9 cellular contexts compared by ENCODE assay signal in the genomic region with DNA sequence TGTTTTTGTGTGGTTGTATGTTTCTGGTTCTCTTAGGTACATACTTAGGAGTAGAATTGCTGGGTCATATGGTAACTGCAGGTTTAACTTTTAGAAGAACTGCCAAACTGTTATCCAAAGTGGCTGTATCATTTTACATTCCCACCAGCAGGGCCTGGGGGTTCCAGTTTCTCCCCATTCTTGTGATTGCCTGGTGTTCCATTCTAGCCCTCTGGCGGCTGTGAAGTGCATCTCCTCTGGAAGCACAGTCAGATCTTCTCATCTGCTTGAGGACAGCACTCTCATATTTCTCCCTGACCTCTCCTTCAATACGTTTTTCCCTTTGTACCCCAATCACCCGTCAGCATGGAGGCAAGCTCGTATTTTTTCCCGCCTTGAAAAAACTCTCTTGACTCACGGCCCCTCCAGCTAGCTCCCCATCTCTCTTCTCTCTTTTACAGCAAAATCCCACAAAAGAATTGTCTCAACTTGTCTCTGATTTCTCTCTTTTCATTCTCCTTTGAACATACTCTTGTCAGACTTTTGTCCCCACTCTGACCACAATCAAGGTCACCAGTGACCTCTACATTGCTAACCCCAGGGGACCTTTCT. TPM values are rescaled to one million over a fixed set of nuclear protein-coding genes. Genes with fewer than 3 reads are reported as not detected.
DNase-seq lines count a peak whose midpoint lies in the region; ATAC-seq and TF ChIP-seq lines count a peak whose summit lies in the region.
"Had no signal": no experiment of that assay in that cellular context is flagged by ENCODE, and none has a peak within 500 bp of the region (broad histone marks: within the 10 kb centered on the region; RNA-seq: fewer than 3 reads in every experiment).

No MANE protein-coding gene starts in this region.

- no peak overlapping the region for H2BK20ac ChIP-seq in IMR-90 (ENCODE audit: low read depth, low read length)

- H3K18ac ChIP-seq in IMR-90 (ENCODE audit: low read depth, low read length), result no peak overlapping the region

- TF ChIP-seq RAD21 in IMR-90 (IDR thresholded peaks at IDR 0.05; ENCODE audit: low read length), result peak; percentile 52

- no peak overlapping the region for H2BK15ac ChIP-seq in IMR-90 (ENCODE audit: low read depth, low read length)

- no peak for TF ChIP-seq POLR2A in IMR-90 (IDR thresholded peaks at IDR 0.05; ENCODE audit: low read depth, low read length)

- in situ Hi-C loops in IMR-90 (cut with MboI; ENCODE audit: low sequenced_read_pairs), result loop anchor here (5.0 kb wide), 2 partner anchors 253 to 628 kb away; no protein-coding TSS in a partner anchor

- peaks cover 3% of the 10 kb centered on the region; the same call in 1 of the 2 replicates for H4K20me1 ChIP-seq in IMR-90 (ENCODE audit: insufficient read depth, low read length)

- H3K9me3 ChIP-seq in IMR-90 (ENCODE audit: control insufficient read depth, insufficient read depth, low read length), result no peaks in the 10 kb centered on the region
- H3K9me3 ChIP-seq in effector memory CD4-positive, alpha-beta T cell (ENCODE audit: control insufficient read depth, low read length), result no peaks in the 10 kb centered on the region

- no peaks in the 10 kb centered on the region for H3K79me1 ChIP-seq in IMR-90 (ENCODE audit: low read depth in 1 of 2, low read length in 2 of 2)

- H3K27ac ChIP-seq in IMR-90 (ENCODE audit: insufficient read depth, low read length), result no peak overlapping the region
- H3K27ac ChIP-seq in effector memory CD4-positive, alpha-beta T cell (ENCODE audit: insufficient read depth, low read length, poor library complexity, severe bottlenecking), result no peak overlapping the region

- no peak overlapping the region for H3K14ac ChIP-seq in IMR-90 (replicated peaks; ENCODE audit: low read depth, low read length)

- H4K5ac ChIP-seq in IMR-90 (ENCODE audit: low read depth, low read length), result no peak overlapping the region

- dilution Hi-C loops in IMR-90 (cut with HindIII; ENCODE audit: low sequenced_read_pairs, unreplicated experiment), result no loop called here

- no peak overlapping the region for H4K91ac ChIP-seq in IMR-90 (ENCODE audit: insufficient read depth, low read depth, low read length)

- H3K23ac ChIP-seq in IMR-90 (ENCODE audit: low read depth, low read length), result no peak overlapping the region

- H3K4ac ChIP-seq in IMR-90 (ENCODE audit: low read depth, low read length), result no peak overlapping the region

- H3K4me2 ChIP-seq in IMR-90 (ENCODE audit: low read depth, low read length), result no peak overlapping the region

- H3K36me3 ChIP-seq in IMR-90 (ENCODE audit: control insufficient read depth, insufficient read depth, low read length), result no peaks in the 10 kb centered on the region
- no peaks in the 10 kb centered on the region for H3K36me3 ChIP-seq in effector memory CD4-positive, alpha-beta T cell (ENCODE audit: control insufficient read depth, insufficient read depth, low read length)

- H3K4me3 ChIP-seq in IMR-90 (ENCODE audit: insufficient read depth, low read depth, low read length), result no peak overlapping the region
- H3K4me3 ChIP-seq in effector memory CD4-positive, alpha-beta T cell (ENCODE audit: insufficient read depth, low read depth, low read length, poor library complexity, severe bottlenecking), result no peak overlapping the region

- no peak overlapping the region for H2AFZ ChIP-seq in IMR-90 (replicated peaks; ENCODE audit: low read length, poor library complexity)

- POLR2A ChIA-PET in IMR-90 (lab: Charles Lee; ENCODE audit: unreplicated experiment), result no interaction called here

- intact Hi-C loops in IMR-90 (cut with micrococcal nuclease), result loop anchor here (2.0 to 10.0 kb wide), 3 partner anchors 163 to 375 kb away; partner anchors contain the start of genes C2CD2L, DPAGT1 and NECTIN1

- TF ChIP-seq CTCF in IMR-90 (conservative IDR thresholded peaks at IDR 0.05; ENCODE audit: low read depth, low read length), result peak; percentile 92

- no peak overlapping the region for H3K56ac ChIP-seq in IMR-90 (ENCODE audit: extremely low read depth, insufficient read depth, low read length)

- WGBS in IMR-90 (ENCODE audit: extremely low coverage in 2 of 2, insufficient read length in 1 of 2), 2 experiments, result 45% methylated on average over 5 of the region's 6 CpGs; no CpG with 5 or more reads in 1 of the 2 experiments

- no peak overlapping the region for H4K8ac ChIP-seq in IMR-90 (ENCODE audit: low read depth in 2 of 2, low read length in 2 of 2)

- H2BK120ac ChIP-seq in IMR-90 (ENCODE audit: low read depth, low read length), result no peak overlapping the region

- H3K27me3 ChIP-seq in IMR-90 (ENCODE audit: control insufficient read depth, insufficient read depth, low read length), result peaks cover 36% of the 10 kb centered on the region; the same call in 1 of the 2 replicates
- no peaks in the 10 kb centered on the region for H3K27me3 ChIP-seq in effector memory CD4-positive, alpha-beta T cell (replicated peaks; ENCODE audit: control insufficient read depth, insufficient read depth, low read length, poor library complexity, severe bottlenecking)

- H3K9me1 ChIP-seq in IMR-90 (ENCODE audit: insufficient read depth, low read length), result no peaks in the 10 kb centered on the region

- H2AK5ac ChIP-seq in IMR-90 (ENCODE audit: low read depth, low read length), result no peak overlapping the region

- CTCF ChIA-PET in IMR-90 (lab: Yijun Ruan, JAX), result interaction anchor here (1.2 to 1.8 kb wide), 2 partner anchors 124 to 629 kb away, joined by 3 to 5 read pairs; no protein-coding TSS in a partner anchor

- DNase-seq in DMS114 treated with DMSO at 0.1 percent for 48 hours (lab: John Stamatoyannopoulos, UW; ENCODE audit: unreplicated experiment) (peak; percentile 28), IMR-90 (peak; percentile 65), left lobe of liver (ENCODE audit: low spot score) (peak; percentile 8), NCI-H748 (lab: John Stamatoyannopoulos, UW; ENCODE audit: unreplicated experiment) (no peak), dedifferentiated amniotic fluid mesenchymal stem cell (ENCODE audit: extremely low spot score) (no peak), putamen (ENCODE audit: low spot score) (no peak)
- DNase-seq in activated CD8-positive, alpha-beta memory T cell treated with anti-CD3 and anti-CD28 coated beads, Interleukin-2, amount 50 U/mL, for 48 hours, result peak; percentile 35
- DNase-seq in effector memory CD4-positive, alpha-beta T cell, result no peak
- DNase-seq: stimulated activated CD4-positive, alpha-beta T cell treated with anti-CD3 and anti-CD28 coated beads, Interleukin-4, amount 100 ng/mL, for 4 hours had no signal

- no peak overlapping the region for H2BK5ac ChIP-seq in IMR-90 (ENCODE audit: low read depth, low read length, poor library complexity, severe bottlenecking)

- peaks cover 3% of the 10 kb centered on the region; the same call in 1 of the 2 replicates for H3K4me1 ChIP-seq in IMR-90 (ENCODE audit: control insufficient read depth, insufficient read depth, low read length)
- peaks cover 2% of the 10 kb centered on the region for H3K4me1 ChIP-seq in effector memory CD4-positive, alpha-beta T cell (ENCODE audit: control insufficient read depth, insufficient read depth, low read length, poor library complexity, severe bottlenecking)

- no peak overlapping the region for H2AK9ac ChIP-seq in IMR-90 (replicated peaks; ENCODE audit: low read depth, low read length, poor library complexity)

- ATAC-seq in IMR-90 (ENCODE audit: low read depth) (peak; percentile 36), left lobe of liver (no peak)

- no peak overlapping the region for H3K9ac ChIP-seq in IMR-90 (ENCODE audit: low read depth, low read length)

- no TSS peak for BruUV-seq in IMR-90 (replicated peaks; lab: Mats Ljungman, UMichigan)

TF ChIP-seq in IMR-90, 13 proteins besides CTCF, POLR2A, EP300 and RAD21:
- TF ChIP-seq MAZ (IDR thresholded peaks at IDR 0.05; ENCODE audit: borderline replicate concordance, low read depth, low read length) (0 out of 2 replicates have a peak, but pooled peaks have one; percentile 37), MAFK (IDR thresholded peaks at IDR 0.05; ENCODE audit: low read depth, low read length) (no peak), CEBPB (IDR thresholded peaks at IDR 0.05; ENCODE audit: low read depth, low read length) (no peak), RCOR1 (IDR thresholded peaks at IDR 0.05; ENCODE audit: insufficient replicate concordance, low read length) (no peak), FOS (IDR thresholded peaks at IDR 0.05; ENCODE audit: low read depth, low read length) (no peak), CHD1 (IDR thresholded peaks at IDR 0.05; ENCODE audit: low read depth, low read length) (no peak), NFE2L2 (IDR thresholded peaks at IDR 0.05; ENCODE audit: low read depth, low read length) (no peak), MXI1 (IDR thresholded peaks at IDR 0.05; ENCODE audit: borderline replicate concordance, low read depth, low read length) (no peak), RFX5 (IDR thresholded peaks at IDR 0.05; ENCODE audit: low read depth, low read length) (no peak), SMC3 (IDR thresholded peaks at IDR 0.05; ENCODE audit: low read depth, low read length) (peak; percentile 52), BHLHE40 (IDR thresholded peaks at IDR 0.05; ENCODE audit: low read depth, low read length) (no peak)
- TF ChIP-seq, protein P1, sequence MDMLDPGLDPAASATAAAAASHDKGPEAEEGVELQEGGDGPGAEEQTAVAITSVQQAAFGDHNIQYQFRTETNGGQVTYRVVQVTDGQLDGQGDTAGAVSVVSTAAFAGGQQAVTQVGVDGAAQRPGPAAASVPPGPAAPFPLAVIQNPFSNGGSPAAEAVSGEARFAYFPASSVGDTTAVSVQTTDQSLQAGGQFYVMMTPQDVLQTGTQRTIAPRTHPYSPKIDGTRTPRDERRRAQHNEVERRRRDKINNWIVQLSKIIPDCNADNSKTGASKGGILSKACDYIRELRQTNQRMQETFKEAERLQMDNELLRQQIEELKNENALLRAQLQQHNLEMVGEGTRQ (IDR thresholded peaks at IDR 0.05; ENCODE audit: low read depth, low read length), result no peak
- TF ChIP-seq, protein P2, sequence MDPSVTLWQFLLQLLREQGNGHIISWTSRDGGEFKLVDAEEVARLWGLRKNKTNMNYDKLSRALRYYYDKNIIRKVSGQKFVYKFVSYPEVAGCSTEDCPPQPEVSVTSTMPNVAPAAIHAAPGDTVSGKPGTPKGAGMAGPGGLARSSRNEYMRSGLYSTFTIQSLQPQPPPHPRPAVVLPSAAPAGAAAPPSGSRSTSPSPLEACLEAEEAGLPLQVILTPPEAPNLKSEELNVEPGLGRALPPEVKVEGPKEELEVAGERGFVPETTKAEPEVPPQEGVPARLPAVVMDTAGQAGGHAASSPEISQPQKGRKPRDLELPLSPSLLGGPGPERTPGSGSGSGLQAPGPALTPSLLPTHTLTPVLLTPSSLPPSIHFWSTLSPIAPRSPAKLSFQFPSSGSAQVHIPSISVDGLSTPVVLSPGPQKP (IDR thresholded peaks at IDR 0.05; ENCODE audit: borderline replicate concordance, low read depth, low read length), result no peak

RNA-seq across cellular contexts. Expression of gene THY1, which starts 56.8 kb away (rescaled TPM):
- total RNA-seq in IMR-90 (2012; rRNA removed), result 703 and 816 TPM in 2 replicates
- 1,657 and 2,603 TPM in 2 replicates for polyA plus RNA-seq in IMR-90 (2012; rRNA removed)
- polyA plus RNA-seq in IMR-90 (2012; cell fraction: cytosol; rRNA removed), result 329 and 2,274 TPM in 2 replicates
- 846 and 954 TPM in 2 replicates for polyA plus RNA-seq in IMR-90 (2012; cell fraction: nucleus; rRNA removed; ENCODE audit: low replicate concordance)
- total RNA-seq in left lobe of liver, result 0.96 TPM

Comparison
In these comparisons a context has a peak if more than half of its experiments do, and no peak if none do; other contexts are left out.
1. DNase-seq: peak in DMS114 treated with DMSO at 0.1 percent for 48 hours (single experiment), IMR-90 (single experiment), activated CD8-positive, alpha-beta memory T cell treated with anti-CD3 and anti-CD28 coated beads, Interleukin-2, amount 50 U/mL, for 48 hours (single experiment) and left lobe of liver (single experiment); none in effector memory CD4-positive, alpha-beta T cell (0 of 3), NCI-H748 (single experiment), dedifferentiated amniotic fluid mesenchymal stem cell (single experiment) and putamen (single experiment).
2. RNA of gene THY1, which starts 56.8 kb away (total RNA-seq): 703 to 816 TPM in IMR-90; 0.96 TPM in left lobe of liver (single experiment); every median in the first group is over 100 times any median in the second.